In the genomic region with DNA sequence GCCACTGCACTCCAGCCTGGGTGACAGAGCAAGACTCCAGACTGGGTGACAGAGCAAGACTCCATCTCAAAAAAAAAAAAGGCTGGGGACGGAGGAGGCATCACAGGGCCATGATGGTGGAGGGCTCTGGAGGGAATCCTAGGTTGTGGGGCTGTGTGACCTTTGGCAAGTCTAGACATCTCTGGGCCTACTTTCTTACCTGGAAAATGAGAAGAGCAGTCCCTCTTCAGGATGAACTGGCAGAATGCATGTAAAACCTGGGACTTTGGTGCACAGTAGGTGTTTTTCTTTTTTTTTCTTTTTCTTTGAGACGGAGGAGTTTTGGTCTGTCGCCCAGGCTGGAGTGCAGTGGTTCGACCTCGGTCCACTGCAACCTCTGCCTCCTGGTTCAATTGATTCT, we compare ENCODE assay signal across 16 cellular contexts. TPM values are rescaled to one million over a fixed set of nuclear protein-coding genes. Genes with fewer than 3 reads are reported as not detected.
DNase-seq lines count a peak whose midpoint lies in the region; ATAC-seq and TF ChIP-seq lines count a peak whose summit lies in the region.
"Had no signal": no experiment of that assay in that cellular context is flagged by ENCODE, and none has a peak within 500 bp of the region (broad histone marks: within the 10 kb centered on the region; RNA-seq: fewer than 3 reads in every experiment).

No MANE protein-coding gene starts in this region.

- ATAC-seq in HCT116 (no peak), activated B cell treated with CpG ODN at 0.5 μM for 24 hours (ENCODE audit: low read depth) (no peak), GM21381 (IDR thresholded peaks at IDR 0.05; ENCODE audit: unreplicated experiment) (no peak)
- no peak for ATAC-seq in stimulated activated effector memory CD8-positive, alpha-beta T cell treated with anti-CD3 and anti-CD28 coated beads, Interleukin-12 subunit alpha, Interleukin-12 subunit beta, amount 100 ng/mL, for 72 hours
- ATAC-seq: GM23338 had no signal

- H3K9me3 ChIP-seq in HCT116 (ENCODE audit: control insufficient read depth in 1 of 2, insufficient read depth in 1 of 2, low read depth in 1 of 2, low read length in 2 of 2): no peaks in the 10 kb centered on the region

- intact Hi-C loops in HCT116 (cut with micrococcal nuclease) (loop anchor here (2.0 kb wide), 1 partner anchor 49 kb away; a partner anchor contains a TSS), activated B cell treated with CpG ODN at 0.5 μM for 24 hours (cut with micrococcal nuclease) (loop anchor here (2.0 kb wide), 1 partner anchor 19 kb away; no protein-coding TSS in a partner anchor), posterior vena cava (cut with DNase I) (no loop called here)

- TF ChIP-seq POLR2A in HCT116 (IDR thresholded peaks at IDR 0.05; ENCODE audit: borderline replicate concordance, extremely low read depth, insufficient read depth, insufficient read length): no peak

- H3K9me3 Mint-ChIP-seq in activated CD4-positive, alpha-beta T cell treated with anti-CD3 and anti-CD28 coated beads, Interleukin-2, amount 10 ng/mL, durations not matched to agents 7 days and 5 days: no peaks in the 10 kb centered on the region
- H3K9me3 Mint-ChIP-seq in activated B cell treated with CpG ODN at 0.5 μM for 24 hours: no peaks in the 10 kb centered on the region
- no peaks in the 10 kb centered on the region for H3K9me3 Mint-ChIP-seq in stimulated activated effector memory CD8-positive, alpha-beta T cell treated with anti-CD3 and anti-CD28 coated beads, Interleukin-12 subunit alpha, Interleukin-12 subunit beta, amount 100 ng/mL, for 72 hours
- H3K9me3 Mint-ChIP-seq: CD4-positive, alpha-beta T cell had no signal

- TF ChIP-seq CTCF in HCT116 (IDR thresholded peaks at IDR 0.05 in 2 of 3, conservative IDR thresholded peaks at IDR 0.05 in 1 of 3; ENCODE audit: borderline replicate concordance in 1 of 3, insufficient read depth in 1 of 3, low read depth in 2 of 3, low read length in 2 of 3) (no peak), activated B cell treated with CpG ODN at 0.5 μM for 24 hours (IDR thresholded peaks at IDR 0.05) (no peak)

- no peak for DNase-seq in activated CD4-positive, alpha-beta T cell treated with anti-CD3 and anti-CD28 coated beads, Interleukin-2, amount 10 ng/mL, durations not matched to agents 7 days and 5 days
- no peak for DNase-seq in activated CD4-positive, alpha-beta T cell treated with anti-CD3 and anti-CD28 coated beads, Interleukin-2, amount 50 U/mL, for 4 hours
- DNase-seq in HCT116 (ENCODE audit: low read depth, low spot score) (no peak), activated B cell treated with CpG ODN at 0.5 μM for 24 hours (no peak), posterior vena cava (ENCODE audit: low spot score) (no peak)
- no peak for DNase-seq in stimulated activated effector memory CD8-positive, alpha-beta T cell treated with anti-CD3 and anti-CD28 coated beads, Interleukin-12 subunit alpha, Interleukin-12 subunit beta, amount 100 ng/mL, for 72 hours (ENCODE audit: low spot score in 2 of 2)
- DNase-seq: 8988T; ACHN; C1 segment of cervical spinal cord; Calu3; CD4-positive, alpha-beta T cell; DMS 273 treated with DMSO at 0.1 percent for 48 hours; H7 had no signal

- no TSS peak for BruUV-seq in HCT116 (replicated peaks; lab: Mats Ljungman, UMichigan)

- no peak overlapping the region for H3K9ac ChIP-seq in HCT116 (ENCODE audit: low read length)

- H3K27me3 ChIP-seq in HCT116 (ENCODE audit: insufficient read depth, low read length): no peaks in the 10 kb centered on the region

- peak overlapping the region; percentile 74; the same call in 1 of the 2 replicates for H3K4me2 ChIP-seq in HCT116 (ENCODE audit: low read length)
- H3K4me2 ChIP-seq: GM23338 had no signal

- no peaks in the 10 kb centered on the region for H4K20me1 ChIP-seq in HCT116 (ENCODE audit: insufficient read depth)

- no peak for TF ChIP-seq RAD21 in HCT116 (IDR thresholded peaks at IDR 0.05; ENCODE audit: low read depth)

- no peaks in the 10 kb centered on the region for H3K27me3 Mint-ChIP-seq in activated CD4-positive, alpha-beta T cell treated with anti-CD3 and anti-CD28 coated beads, Interleukin-2, amount 10 ng/mL, durations not matched to agents 7 days and 5 days
- no peaks in the 10 kb centered on the region for H3K27me3 Mint-ChIP-seq in activated B cell treated with CpG ODN at 0.5 μM for 24 hours
- H3K27me3 Mint-ChIP-seq: CD4-positive, alpha-beta T cell had no signal

- no peak overlapping the region for H3K4me3 Mint-ChIP-seq in activated CD4-positive, alpha-beta T cell treated with anti-CD3 and anti-CD28 coated beads, Interleukin-2, amount 10 ng/mL, durations not matched to agents 7 days and 5 days
- H3K4me3 Mint-ChIP-seq in activated B cell treated with CpG ODN at 0.5 μM for 24 hours: no peak overlapping the region
- H3K4me3 Mint-ChIP-seq in stimulated activated effector memory CD8-positive, alpha-beta T cell treated with anti-CD3 and anti-CD28 coated beads, Interleukin-12 subunit alpha, Interleukin-12 subunit beta, amount 100 ng/mL, for 72 hours: no peak overlapping the region
- H3K4me3 Mint-ChIP-seq: CD4-positive, alpha-beta T cell; GM23338 had no signal

- H2AFZ ChIP-seq in HCT116 (ENCODE audit: low read depth, low read length, poor library complexity, severe bottlenecking): no peak overlapping the region
- H2AFZ ChIP-seq: GM23338 had no signal

- peaks cover 29% of the 10 kb centered on the region for H3K4me1 Mint-ChIP-seq in activated CD4-positive, alpha-beta T cell treated with anti-CD3 and anti-CD28 coated beads, Interleukin-2, amount 10 ng/mL, durations not matched to agents 7 days and 5 days
- peaks cover 23% of the 10 kb centered on the region for H3K4me1 Mint-ChIP-seq in activated B cell treated with CpG ODN at 0.5 μM for 24 hours
- peaks cover 25% of the 10 kb centered on the region for H3K4me1 Mint-ChIP-seq in stimulated activated effector memory CD8-positive, alpha-beta T cell treated with anti-CD3 and anti-CD28 coated beads, Interleukin-12 subunit alpha, Interleukin-12 subunit beta, amount 100 ng/mL, for 72 hours
- H3K4me1 Mint-ChIP-seq: GM23338 had no signal

- H3K4me3 ChIP-seq in HCT116 (replicated peaks in 1 of 2; ENCODE audit: low read depth in 1 of 2, low read length in 2 of 2): no peak overlapping the region
- H3K4me3 ChIP-seq: GM23338 had no signal

- H3K36me3 ChIP-seq in HCT116 (ENCODE audit: control insufficient read depth in 1 of 2, insufficient read depth in 2 of 2, low read length in 2 of 2): peaks cover 4 to 9% of the 10 kb centered on the region in 2 experiments; a peak in 3 of 4 replicates

- H3K9me2 ChIP-seq in HCT116 (ENCODE audit: insufficient read depth): no peaks in the 10 kb centered on the region

- POLR2A ChIA-PET in activated CD4-positive, alpha-beta T cell treated with anti-CD3 and anti-CD28 coated beads, Interleukin-2, amount 10 ng/mL, durations not matched to agents 7 days and 5 days (lab: Charles Lee): interaction anchor here (0.7 kb wide), 1 partner anchor 68 kb away, joined by 4 read pairs; no protein-coding TSS in a partner anchor
- POLR2A ChIA-PET in HCT116 (lab: Charles Lee) (interaction anchor here (1.2 kb wide), 1 partner anchor 323 kb away, joined by 4 read pairs; no protein-coding TSS in a partner anchor), activated B cell treated with CpG ODN at 0.5 μM for 24 hours (lab: Charles Lee) (interaction anchor here (0.6 to 10.3 kb wide), 8 partner anchors 10 to 243 kb away, joined by 3 to 154 read pairs (median 4); a partner anchor contains a TSS)

- H3K79me2 ChIP-seq in HCT116 (ENCODE audit: insufficient read depth, low read length): no peaks in the 10 kb centered on the region

- RAD21 ChIA-PET in HCT116 (lab: Charles Lee; ENCODE audit: low non-redundant PET in 1 of 2, low total read pairs in 2 of 2, uncharacterized antibody in 2 of 2, unreplicated experiment in 2 of 2): interaction anchor here in 1 of 2 experiments (0.7 kb wide), 1 partner anchor 240 kb away, joined by 3 read pairs; no protein-coding TSS in a partner anchor

- no peak overlapping the region for H3K27ac ChIP-seq in HCT116 (ENCODE audit: low read depth, low read length)

- peaks cover 45 to 58% of the 10 kb centered on the region in 2 experiments for H3K4me1 ChIP-seq in HCT116 (ENCODE audit: control insufficient read depth in 1 of 2, insufficient read depth in 2 of 2, low read length in 2 of 2)

- peaks cover 31% of the 10 kb centered on the region for H3K36me3 Mint-ChIP-seq in activated CD4-positive, alpha-beta T cell treated with anti-CD3 and anti-CD28 coated beads, Interleukin-2, amount 10 ng/mL, durations not matched to agents 7 days and 5 days (ENCODE audit: low read depth)
- H3K36me3 Mint-ChIP-seq in activated B cell treated with CpG ODN at 0.5 μM for 24 hours (ENCODE audit: low read depth): peaks cover 40% of the 10 kb centered on the region
- peaks cover 37% of the 10 kb centered on the region for H3K36me3 Mint-ChIP-seq in stimulated activated effector memory CD8-positive, alpha-beta T cell treated with anti-CD3 and anti-CD28 coated beads, Interleukin-12 subunit alpha, Interleukin-12 subunit beta, amount 100 ng/mL, for 72 hours

- CTCF ChIA-PET in activated CD4-positive, alpha-beta T cell treated with anti-CD3 and anti-CD28 coated beads, Interleukin-2, amount 10 ng/mL, durations not matched to agents 7 days and 5 days (lab: Charles Lee): interaction anchor here (1.1 kb wide), 1 partner anchor 25 kb away, joined by 3 read pairs; a partner anchor contains a TSS
- CTCF ChIA-PET in HCT116 (lab: Charles Lee) (interaction anchor here (1.8 kb wide), 1 partner anchor 49 kb away, joined by 7 read pairs; no protein-coding TSS in a partner anchor), activated B cell treated with CpG ODN at 0.5 μM for 24 hours (lab: Charles Lee) (no interaction called here)

- H3K27ac Mint-ChIP-seq in activated CD4-positive, alpha-beta T cell treated with anti-CD3 and anti-CD28 coated beads, Interleukin-2, amount 10 ng/mL, durations not matched to agents 7 days and 5 days: peak overlapping the region; percentile 19
- peak overlapping the region; percentile 63 for H3K27ac Mint-ChIP-seq in activated B cell treated with CpG ODN at 0.5 μM for 24 hours
- peak overlapping the region; percentile 34 for H3K27ac Mint-ChIP-seq in stimulated activated effector memory CD8-positive, alpha-beta T cell treated with anti-CD3 and anti-CD28 coated beads, Interleukin-12 subunit alpha, Interleukin-12 subunit beta, amount 100 ng/mL, for 72 hours
- H3K27ac Mint-ChIP-seq: CD4-positive, alpha-beta T cell; GM23338 had no signal

RNA-seq across cellular contexts. Expression of a gene that starts 13.7 kb away (rescaled TPM):
- not detected for total RNA-seq in activated CD4-positive, alpha-beta T cell treated with anti-CD3 and anti-CD28 coated beads, Interleukin-2, amount 10 ng/mL, durations not matched to agents 7 days and 5 days
- total RNA-seq in HCT116 (2021; ENCODE audit: unreplicated experiment) (not detected), activated B cell treated with CpG ODN at 0.5 μM for 24 hours (not detected in 2 replicates), posterior vena cava (not detected)
- 0.13 and 0.76 TPM in 2 replicates for polyA plus RNA-seq in HCT116 (2012)
- total RNA-seq: Calu3; CD4-positive, alpha-beta T cell; Daoy; GM23338; H7 had no signal
- polyA plus RNA-seq: GM23338 had no signal

RNA-seq across cellular contexts. Expression of a gene that starts 16.2 kb away (rescaled TPM):
- 10 to 100 TPM; 70.7 to 76.9 TPM for total RNA-seq in activated CD4-positive, alpha-beta T cell treated with anti-CD3 and anti-CD28 coated beads, Interleukin-2, amount 10 ng/mL, durations not matched to agents 7 days and 5 days
- total RNA-seq in HCT116 (2021; ENCODE audit: unreplicated experiment): 21.4 TPM
- polyA plus RNA-seq in HCT116 (2012): 25.0 and 30.2 TPM in 2 replicates
- total RNA-seq in activated B cell treated with CpG ODN at 0.5 μM for 24 hours: 172 and 191 TPM in 2 replicates
- total RNA-seq in posterior vena cava: 1 to 10 TPM in 1 of 2 donors, under 1 TPM in 1; 0.81 to 1.1 TPM
- total RNA-seq: Daoy had no signal

RNA-seq across cellular contexts. Expression of a gene that starts 25.6 kb away (rescaled TPM):
- total RNA-seq in activated CD4-positive, alpha-beta T cell treated with anti-CD3 and anti-CD28 coated beads, Interleukin-2, amount 10 ng/mL, durations not matched to agents 7 days and 5 days: 10 to 100 TPM; 64.1 to 76.8 TPM
- total RNA-seq in HCT116 (2021; ENCODE audit: unreplicated experiment): 61.3 TPM
- 50.8 and 61.3 TPM in 2 replicates for polyA plus RNA-seq in HCT116 (2012)
- 52.2 and 53.5 TPM in 2 replicates for total RNA-seq in activated B cell treated with CpG ODN at 0.5 μM for 24 hours
- total RNA-seq in posterior vena cava: 10 to 100 TPM; 46.4 to 47.8 TPM

RNA-seq across cellular contexts. Expression of a gene that starts 38.1 kb away (rescaled TPM):
- 100 to 1,000 TPM; 129 to 150 TPM for total RNA-seq in activated CD4-positive, alpha-beta T cell treated with anti-CD3 and anti-CD28 coated beads, Interleukin-2, amount 10 ng/mL, durations not matched to agents 7 days and 5 days
- total RNA-seq in HCT116 (2021; ENCODE audit: unreplicated experiment): 50.0 TPM
- polyA plus RNA-seq in HCT116 (2012): 50.7 and 52.9 TPM in 2 replicates
- total RNA-seq in activated B cell treated with CpG ODN at 0.5 μM for 24 hours: 82.6 and 87.5 TPM in 2 replicates
- 10 to 100 TPM; 59.4 to 66.4 TPM for total RNA-seq in posterior vena cava

RNA-seq across cellular contexts. Expression of a gene that starts 48.0 kb away (rescaled TPM):
- 100 to 1,000 TPM; 167 to 175 TPM for total RNA-seq in activated CD4-positive, alpha-beta T cell treated with anti-CD3 and anti-CD28 coated beads, Interleukin-2, amount 10 ng/mL, durations not matched to agents 7 days and 5 days
- 116 TPM for total RNA-seq in HCT116 (2021; ENCODE audit: unreplicated experiment)
- polyA plus RNA-seq in HCT116 (2012): 100 and 111 TPM in 2 replicates
- total RNA-seq in activated B cell treated with CpG ODN at 0.5 μM for 24 hours: 157 and 171 TPM in 2 replicates
- total RNA-seq in posterior vena cava: 10 to 100 TPM; 53.5 to 58.3 TPM

Comparison
In these comparisons a context has a peak if more than half of its experiments do, and no peak if none do; other contexts are left out.
1. RNA of a gene that starts 16.2 kb away (total RNA-seq): 172 to 191 TPM in activated B cell treated with CpG ODN at 0.5 μM for 24 hours, 70.7 to 76.9 TPM in activated CD4-positive, alpha-beta T cell treated with anti-CD3 and anti-CD28 coated beads, Interleukin-2, amount 10 ng/mL, durations not matched to agents 7 days and 5 days and 21.4 TPM in HCT116 (single experiment); 0.81 to 1.1 TPM in posterior vena cava; every median in the first group is over 10 times any median in the second.
2. intact Hi-C loops: an anchor here in HCT116 (2.0 kb wide) and activated B cell treated with CpG ODN at 0.5 μM for 24 hours (2.0 kb wide); none called in posterior vena cava.
3. Peak in every context shown above with its lines, with median percentiles within 50 percentile points of each other: H3K27ac Mint-ChIP-seq.